In the genomic region with DNA sequence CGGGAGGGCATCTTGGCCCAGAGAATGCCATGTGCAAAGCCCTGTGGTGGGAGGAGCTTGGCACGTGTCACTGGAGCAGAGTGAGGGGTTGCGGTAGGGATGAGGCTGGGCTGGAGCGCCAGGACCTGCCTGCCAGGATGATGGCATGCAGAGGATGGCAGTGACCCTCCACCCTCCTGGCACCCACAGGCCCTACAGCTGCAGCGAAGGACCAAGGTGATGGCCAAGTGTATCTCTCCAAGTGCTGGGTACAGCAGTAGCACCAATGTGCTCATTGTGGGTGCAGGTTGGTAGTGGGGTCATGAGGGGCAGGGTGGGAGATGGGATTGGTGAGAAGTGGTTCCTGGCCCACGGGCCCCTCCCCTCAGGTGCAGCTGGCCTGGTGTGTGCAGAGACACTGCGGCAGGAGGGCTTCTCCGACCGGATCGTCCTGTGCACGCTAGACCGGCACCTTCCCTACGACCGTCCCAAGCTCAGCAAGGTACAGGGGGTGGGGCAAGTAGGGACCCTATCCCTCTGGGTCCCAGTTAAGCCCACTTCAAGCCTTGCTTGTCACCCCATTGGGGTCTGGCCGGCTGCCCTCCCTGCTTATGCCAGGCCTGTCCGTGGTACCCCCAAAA, we compare ENCODE assay signal across 18 cellular contexts. TPM values are rescaled to one million over a fixed set of nuclear protein-coding genes. Genes with fewer than 3 reads are reported as not detected.
DNase-seq lines count a peak whose midpoint lies in the region; ATAC-seq and TF ChIP-seq lines count a peak whose summit lies in the region.
"Had no signal": no experiment of that assay in that cellular context is flagged by ENCODE, and none has a peak within 500 bp of the region (broad histone marks: within the 10 kb centered on the region; RNA-seq: fewer than 3 reads in every experiment).

No MANE protein-coding gene starts in this region.

- TF ChIP-seq POLR2A in transverse colon (IDR thresholded peaks at IDR 0.05) = no peak

- peaks cover 25% of the 10 kb centered on the region for H3K27me3 Mint-ChIP-seq in neural progenitor cell (ENCODE audit: insufficient read depth, low read depth)
- H3K27me3 Mint-ChIP-seq: CD4-positive, alpha-beta memory T cell had no signal

- no peak for TF ChIP-seq EP300 in transverse colon (IDR thresholded peaks at IDR 0.05; ENCODE audit: low read depth)

- H3K9me3 ChIP-seq in right cardiac atrium (ENCODE audit: control insufficient read depth, low read length) = no peaks in the 10 kb centered on the region
- no peaks in the 10 kb centered on the region for H3K9me3 ChIP-seq in neural progenitor cell (ENCODE audit: low read depth)
- no peaks in the 10 kb centered on the region for H3K9me3 ChIP-seq in transverse colon

- intact Hi-C loops in right cardiac atrium (cut with DNase I) (no loop called here), cardiac septum (cut with DNase I) (no loop called here), transverse colon (cut with DNase I; ENCODE audit: low total_unique reads) (no loop called here)

- no peak for ATAC-seq in right cardiac atrium

- H3K27ac Mint-ChIP-seq in neural progenitor cell = peak overlapping the region; percentile 53
- H3K27ac Mint-ChIP-seq: CD4-positive, alpha-beta memory T cell; H9 had no signal

- H3K4me1 Mint-ChIP-seq in neural progenitor cell = peaks cover 23% of the 10 kb centered on the region

- WGBS in right cardiac atrium = 78% methylated on average over 16 of the region's 16 CpGs
- WGBS in transverse colon (ENCODE audit: low coverage in 1 of 2), 2 donors = 67 to 87% methylated on average over 1 to 16 of the region's 16 CpGs

- in situ Hi-C loops in transverse colon (cut with MboI; ENCODE audit: low pct_ligation_motif_present in 1 of 4, low pct_unique_long_range_greater_than_20kb in 1 of 4, low sequenced_read_pairs in 3 of 4) = loop anchor here in 1 of 4 donors (25.0 kb wide), 1 partner anchor 88 kb away; no protein-coding TSS in a partner anchor

- DNase-seq in NCI-H2029 treated with DMSO at 0.1 percent for 48 hours (lab: John Stamatoyannopoulos, UW) (peak; percentile 10), NCI-H2029 (lab: John Stamatoyannopoulos, UW) (no peak), right cardiac atrium (peak; percentile 10 to 49 (median 37)), cardiac septum (ENCODE audit: low spot score) (no peak), neural progenitor cell (ENCODE audit: low spot score) (no peak), A172 (ENCODE audit: low spot score) (no peak), transverse colon (no peak)
- DNase-seq in activated effector memory CD4-positive, alpha-beta T cell treated with Interleukin-2 at 50 U/mL for 16 hours = no peak
- DNase-seq: CD4-positive, alpha-beta memory T cell; DMS153; DMS79; GDM1; GOT3; H9 had no signal

- peaks cover 42% of the 10 kb centered on the region for H3F3A ChIP-seq in neural progenitor cell (ENCODE audit: low read depth)

- no peak overlapping the region for H3K4me3 Mint-ChIP-seq in neural progenitor cell
- H3K4me3 Mint-ChIP-seq: CD14-positive monocyte; CD4-positive, alpha-beta memory T cell had no signal

- H3K4me1 ChIP-seq in right cardiac atrium (ENCODE audit: control insufficient read depth, insufficient read depth, low read length) = no peaks in the 10 kb centered on the region
- H3K4me1 ChIP-seq in neural progenitor cell = peaks cover 35% of the 10 kb centered on the region
- H3K4me1 ChIP-seq in transverse colon = peaks cover 0 to 3% (median 2%) of the 10 kb centered on the region in 4 donors
- H3K4me1 ChIP-seq: BLaER1 had no signal

- H3K9ac ChIP-seq in neural progenitor cell = no peak overlapping the region
- H3K9ac ChIP-seq: BLaER1 had no signal

- no peak overlapping the region for H2AFZ ChIP-seq in neural progenitor cell (replicated peaks)

- H3K27ac ChIP-seq in right cardiac atrium (ENCODE audit: low read length) = no peak overlapping the region
- no peak overlapping the region for H3K27ac ChIP-seq in neural progenitor cell
- no peak overlapping the region for H3K27ac ChIP-seq in transverse colon
- H3K27ac ChIP-seq: 22Rv1, BLaER1 had no signal

- H3K9me3 Mint-ChIP-seq in neural progenitor cell = no peaks in the 10 kb centered on the region

- TF ChIP-seq CTCF in neural progenitor cell (IDR thresholded peaks at IDR 0.05) (no peak), transverse colon (IDR thresholded peaks at IDR 0.05) (no peak)

- no peaks in the 10 kb centered on the region for H3K36me3 Mint-ChIP-seq in neural progenitor cell

- H3K4me2 ChIP-seq in neural progenitor cell = no peak overlapping the region
- H3K4me2 ChIP-seq: BLaER1 had no signal

- H3K36me3 ChIP-seq in neural progenitor cell = no peaks in the 10 kb centered on the region
- no peaks in the 10 kb centered on the region for H3K36me3 ChIP-seq in transverse colon
- H3K36me3 ChIP-seq: BLaER1 had no signal

- H4K20me1 ChIP-seq in neural progenitor cell (ENCODE audit: low read depth) = peaks cover 8% of the 10 kb centered on the region
- H4K20me1 ChIP-seq: BLaER1 had no signal

- H3K27me3 ChIP-seq in right cardiac atrium (ENCODE audit: control insufficient read depth, insufficient read depth) = no peaks in the 10 kb centered on the region
- no peaks in the 10 kb centered on the region for H3K27me3 ChIP-seq in neural progenitor cell
- H3K27me3 ChIP-seq in transverse colon = no peaks in the 10 kb centered on the region
- H3K27me3 ChIP-seq: BLaER1 had no signal

- no peaks in the 10 kb centered on the region for H3K79me2 ChIP-seq in neural progenitor cell (ENCODE audit: low read depth)

- H3K4me3 ChIP-seq in right cardiac atrium (ENCODE audit: low read length) (no peak overlapping the region), neural progenitor cell (no peak overlapping the region), transverse colon (no peak overlapping the region)
- H3K4me3 ChIP-seq: BLaER1 had no signal

RNA-seq across cellular contexts. Expression of a gene that starts 7.4 kb away (rescaled TPM):
- total RNA-seq in right cardiac atrium = 1 to 10 TPM; 1.0 to 2.1 (median 1.4) TPM
- 1.4 TPM for polyA plus RNA-seq in right cardiac atrium
- 0.54 TPM for total RNA-seq in cardiac septum
- 4.3 and 12.0 TPM in 2 replicates for total RNA-seq in neural progenitor cell (ENCODE audit: low replicate concordance)
- 1.4 TPM in 1 of 2 replicates, not detected in the other for total RNA-seq in A172 (2014; rRNA removed; shearing (Covaris generic))
- 100 to 1,000 TPM; 112 to 150 (median 126) TPM for total RNA-seq in transverse colon
- total RNA-seq: A673 had no signal
- polyA plus RNA-seq: CD4-positive, alpha-beta memory T cell had no signal

RNA-seq across cellular contexts. Expression of a gene that starts 7.7 kb away (rescaled TPM):
- total RNA-seq in right cardiac atrium (10 to 100 TPM; 28.3 to 33.2 (median 31.1) TPM), cardiac septum (33.0 TPM), neural progenitor cell (ENCODE audit: low replicate concordance) (21.9 and 39.4 TPM in 2 replicates), transverse colon (10 to 100 TPM; 40.2 to 90.5 (median 59.3) TPM)
- 20.4 TPM for polyA plus RNA-seq in right cardiac atrium
- 18.9 and 21.9 TPM in 2 replicates for total RNA-seq in A172 (2014; rRNA removed; shearing (Covaris generic))

RNA-seq across cellular contexts. Expression of a gene that starts 27.5 kb away (rescaled TPM):
- 10 to 100 TPM; 23.2 to 25.2 (median 23.8) TPM for total RNA-seq in right cardiac atrium
- polyA plus RNA-seq in right cardiac atrium = 38.2 TPM
- 18.2 TPM for total RNA-seq in cardiac septum
- 14.7 and 29.2 TPM in 2 replicates for total RNA-seq in neural progenitor cell (ENCODE audit: low replicate concordance)
- 46.9 and 49.0 TPM in 2 replicates for total RNA-seq in A172 (2014; rRNA removed; shearing (Covaris generic))
- 10 to 100 TPM; 27.0 to 51.5 (median 32.7) TPM for total RNA-seq in transverse colon

RNA-seq across cellular contexts. Expression of a gene that starts 40.5 kb away (rescaled TPM):
- total RNA-seq in right cardiac atrium = 1 to 10 TPM; 1.7 to 6.7 (median 4.8) TPM
- 2.1 TPM for polyA plus RNA-seq in right cardiac atrium
- total RNA-seq in cardiac septum = 5.4 TPM
- total RNA-seq in neural progenitor cell (ENCODE audit: low replicate concordance) = 0.36 and 0.53 TPM in 2 replicates
- 2.8 and 3.5 TPM in 2 replicates for total RNA-seq in A172 (2014; rRNA removed; shearing (Covaris generic))
- total RNA-seq in transverse colon = 1 to 10 TPM in 1 of 4 donors, under 1 TPM in 2, not detected in 1; 0.40 to 1.7 (median 0.82) TPM
- total RNA-seq: H9 had no signal
- polyA plus RNA-seq: CD14-positive monocyte had no signal

RNA-seq across cellular contexts. Expression of a gene that starts 57.2 kb away (rescaled TPM):
- total RNA-seq in right cardiac atrium = 10 to 100 TPM; 50.5 to 53.7 (median 52.0) TPM
- 20.8 TPM for polyA plus RNA-seq in right cardiac atrium
- total RNA-seq in cardiac septum = 55.5 TPM
- total RNA-seq in neural progenitor cell (ENCODE audit: low replicate concordance) = 91.0 and 109 TPM in 2 replicates
- 29.1 and 33.8 TPM in 2 replicates for total RNA-seq in A172 (2014; rRNA removed; shearing (Covaris generic))
- 10 to 100 TPM; 37.0 to 56.7 (median 48.6) TPM for total RNA-seq in transverse colon

Comparison
In these comparisons a context has a peak if more than half of its experiments do, and no peak if none do; other contexts are left out.
1. DNase-seq: peak in NCI-H2029 treated with DMSO at 0.1 percent for 48 hours (single experiment) and right cardiac atrium (3 of 3); none in NCI-H2029 (single experiment), cardiac septum (single experiment), neural progenitor cell (single experiment), A172 (single experiment), activated effector memory CD4-positive, alpha-beta T cell treated with Interleukin-2 at 50 U/mL for 16 hours (single experiment) and transverse colon (single experiment).